ENCODE assay signal across 8 cellular contexts in the genomic region with DNA sequence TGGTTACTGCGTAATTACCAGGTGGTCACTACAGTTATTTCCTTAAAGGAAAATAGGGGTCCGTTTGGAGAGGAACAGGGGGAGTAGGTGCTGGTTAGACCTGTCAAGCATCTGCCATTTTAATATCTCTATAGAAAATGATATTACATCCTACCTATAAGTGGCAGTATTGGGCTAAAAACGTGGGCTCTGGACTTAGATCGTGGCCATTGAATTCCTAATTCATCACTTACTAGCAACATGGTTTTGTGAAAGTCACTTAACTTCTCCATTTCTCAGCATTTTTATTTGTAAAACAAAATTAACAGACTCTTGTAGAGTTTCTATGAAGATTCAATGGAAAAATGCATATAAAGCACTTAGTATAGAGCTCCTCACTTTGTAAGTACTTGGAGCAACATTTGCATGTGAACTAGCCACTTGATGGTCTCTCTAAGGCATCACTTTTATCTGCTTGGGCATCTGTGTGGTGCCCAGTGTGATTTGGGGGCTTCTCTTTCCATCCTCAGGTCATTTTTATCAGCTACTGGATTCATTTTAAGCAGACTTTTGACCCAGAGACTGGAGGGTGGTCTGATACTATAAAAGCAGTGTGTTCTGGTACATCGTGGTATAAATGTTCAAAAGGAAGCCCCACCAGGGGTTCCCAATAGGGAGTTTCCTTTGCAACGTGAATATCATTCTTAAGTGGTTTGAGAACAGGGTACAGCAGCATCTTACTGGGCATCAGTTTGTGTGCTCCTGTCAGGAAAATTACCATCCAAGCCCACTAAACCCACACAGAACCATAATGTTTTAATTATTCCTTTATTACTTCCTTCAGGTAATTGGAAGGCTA. TPM values are rescaled to one million over a fixed set of nuclear protein-coding genes. Genes with fewer than 3 reads are reported as not detected.
DNase-seq lines count a peak whose midpoint lies in the region; ATAC-seq and TF ChIP-seq lines count a peak whose summit lies in the region.

No MANE protein-coding gene starts in this region.

- H3K9me3 ChIP-seq in naive thymus-derived CD4-positive, alpha-beta T cell (ENCODE audit: control insufficient read depth in 2 of 3, low read length in 3 of 3): no peaks in the 10 kb centered on the region
- no peaks in the 10 kb centered on the region for H3K9me3 ChIP-seq in CD8-positive, alpha-beta T cell (ENCODE audit: low read length)

- no peak overlapping the region for H3K27ac ChIP-seq in naive thymus-derived CD4-positive, alpha-beta T cell (ENCODE audit: low read depth, low read length)
- H3K27ac ChIP-seq in CD8-positive, alpha-beta T cell (ENCODE audit: low read depth, low read length): no peak overlapping the region

- no peaks in the 10 kb centered on the region for H3K4me1 Mint-ChIP-seq in naive thymus-derived CD4-positive, alpha-beta T cell
- no peaks in the 10 kb centered on the region for H3K4me1 Mint-ChIP-seq in CD8-positive, alpha-beta T cell (ENCODE audit: low read depth)

- intact Hi-C loops in naive thymus-derived CD4-positive, alpha-beta T cell (cut with micrococcal nuclease): loop anchor here (2.0 to 5.0 kb wide), 3 partner anchors 199 to 676 kb away; no protein-coding TSS in a partner anchor
- intact Hi-C loops in CD8-positive, alpha-beta T cell (cut with DNase I, micrococcal nuclease): no loop called here

- H3K27me3 ChIP-seq in naive thymus-derived CD4-positive, alpha-beta T cell (ENCODE audit: control insufficient read depth in 2 of 2, insufficient read depth in 2 of 2, low read length in 2 of 2): no peaks in the 10 kb centered on the region
- H3K27me3 ChIP-seq in CD8-positive, alpha-beta T cell (ENCODE audit: insufficient read depth, low read length): no peaks in the 10 kb centered on the region

- peaks cover 0 to 11% (median 7%) of the 10 kb centered on the region in 5 donors for H3K27me3 Mint-ChIP-seq in naive thymus-derived CD4-positive, alpha-beta T cell
- no peaks in the 10 kb centered on the region for H3K27me3 Mint-ChIP-seq in CD8-positive, alpha-beta T cell (ENCODE audit: low read depth)

- H3K27ac Mint-ChIP-seq in naive thymus-derived CD4-positive, alpha-beta T cell: no peak overlapping the region
- H3K27ac Mint-ChIP-seq in CD8-positive, alpha-beta T cell: no peak overlapping the region

- ATAC-seq in GM18909 (IDR thresholded peaks at IDR 0.05; ENCODE audit: poor library complexity, unreplicated experiment) (peak; percentile 88), HG03378 (IDR thresholded peaks at IDR 0.05; ENCODE audit: unreplicated experiment) (peak; percentile 85)
- ATAC-seq in naive thymus-derived CD4-positive, alpha-beta T cell: peak; percentile 61
- no peak for ATAC-seq in CD8-positive, alpha-beta T cell

- POLR2A ChIA-PET in naive thymus-derived CD4-positive, alpha-beta T cell (lab: Charles Lee): no interaction called here
- POLR2A ChIA-PET in CD8-positive, alpha-beta T cell (lab: Charles Lee): no interaction called here

- TF ChIP-seq CTCF in AG09309 (IDR thresholded peaks at IDR 0.05; ENCODE audit: control insufficient read depth, insufficient read depth, low read depth, low read length, missing control alignments) (peak; percentile 44), choroid plexus epithelial cell (conservative IDR thresholded peaks at IDR 0.05; ENCODE audit: low read depth, low read length) (peak; percentile 73)
- no peak for TF ChIP-seq CTCF in CD8-positive, alpha-beta T cell (IDR thresholded peaks at IDR 0.05)

- DNase-seq in AG09309 (ENCODE audit: low read depth) (peak; percentile 31), NCI-H748 treated with DMSO at 0.1 percent for 48 hours (lab: John Stamatoyannopoulos, UW) (peak; percentile 20), choroid plexus epithelial cell (ENCODE audit: low read depth) (peak; percentile 92)
- no peak for DNase-seq in naive thymus-derived CD4-positive, alpha-beta T cell
- no peak for DNase-seq in CD8-positive, alpha-beta T cell
- DNase-seq in activated naive CD4-positive, alpha-beta T cell treated with Interleukin-2 at 50 U/mL for 16 hours: no peak

- H3K9me3 Mint-ChIP-seq in naive thymus-derived CD4-positive, alpha-beta T cell: no peaks in the 10 kb centered on the region
- no peaks in the 10 kb centered on the region for H3K9me3 Mint-ChIP-seq in CD8-positive, alpha-beta T cell

- no peak overlapping the region for H3K4me3 ChIP-seq in AG09309 (ENCODE audit: control insufficient read depth, low read depth, low read length)
- H3K4me3 ChIP-seq in choroid plexus epithelial cell (ENCODE audit: low read depth, low read length): no peak overlapping the region
- H3K4me3 ChIP-seq in naive thymus-derived CD4-positive, alpha-beta T cell (ENCODE audit: low read length): no peak overlapping the region
- no peak overlapping the region for H3K4me3 ChIP-seq in CD8-positive, alpha-beta T cell (ENCODE audit: low read depth, low read length)

- H3K36me3 ChIP-seq in naive thymus-derived CD4-positive, alpha-beta T cell (ENCODE audit: control insufficient read depth in 2 of 3, insufficient read depth in 3 of 3, low read length in 3 of 3): no peaks in the 10 kb centered on the region
- no peaks in the 10 kb centered on the region for H3K36me3 ChIP-seq in CD8-positive, alpha-beta T cell (ENCODE audit: insufficient read depth, low read length)

- CTCF ChIA-PET in naive thymus-derived CD4-positive, alpha-beta T cell (lab: Charles Lee): no interaction called here
- CTCF ChIA-PET in CD8-positive, alpha-beta T cell (lab: Charles Lee): interaction anchor here (0.5 to 1.2 kb wide), 3 partner anchors 8 to 37 kb away, joined by 3 to 4 read pairs (median 3); no protein-coding TSS in a partner anchor

- H3K36me3 Mint-ChIP-seq in naive thymus-derived CD4-positive, alpha-beta T cell: no peaks in the 10 kb centered on the region
- no peaks in the 10 kb centered on the region for H3K36me3 Mint-ChIP-seq in CD8-positive, alpha-beta T cell

- H3K4me3 Mint-ChIP-seq in naive thymus-derived CD4-positive, alpha-beta T cell: no peak overlapping the region
- H3K4me3 Mint-ChIP-seq in CD8-positive, alpha-beta T cell: no peak overlapping the region

- H3K4me1 ChIP-seq in naive thymus-derived CD4-positive, alpha-beta T cell (ENCODE audit: control insufficient read depth in 2 of 2, insufficient read depth in 2 of 2, low read length in 2 of 2): no peaks in the 10 kb centered on the region
- H3K4me1 ChIP-seq in CD8-positive, alpha-beta T cell (ENCODE audit: insufficient read depth, low read length): no peaks in the 10 kb centered on the region

RNA-seq across cellular contexts. Expression of a gene that starts 42.7 kb away (rescaled TPM):
- under 1 TPM in 4 of 5 experiments, not detected in 1; 0.05 to 0.42 (median 0.15) TPM for total RNA-seq in naive thymus-derived CD4-positive, alpha-beta T cell
- polyA plus RNA-seq in naive thymus-derived CD4-positive, alpha-beta T cell: under 1 TPM; 0.04 to 0.20 TPM
- not detected for total RNA-seq in CD8-positive, alpha-beta T cell

Comparison
In these comparisons a context has a peak if more than half of its experiments do, and no peak if none do; other contexts are left out.
1. DNase-seq: peak in AG09309 (single experiment), NCI-H748 treated with DMSO at 0.1 percent for 48 hours (single experiment) and choroid plexus epithelial cell (single experiment); none in naive thymus-derived CD4-positive, alpha-beta T cell (0 of 9), CD8-positive, alpha-beta T cell (0 of 7) and activated naive CD4-positive, alpha-beta T cell treated with Interleukin-2 at 50 U/mL for 16 hours (single experiment).
2. intact Hi-C loops: an anchor here in naive thymus-derived CD4-positive, alpha-beta T cell (2.0 to 5.0 kb wide); none called in CD8-positive, alpha-beta T cell.